ENCODE assay signal across 9 cellular contexts in the genomic region with DNA sequence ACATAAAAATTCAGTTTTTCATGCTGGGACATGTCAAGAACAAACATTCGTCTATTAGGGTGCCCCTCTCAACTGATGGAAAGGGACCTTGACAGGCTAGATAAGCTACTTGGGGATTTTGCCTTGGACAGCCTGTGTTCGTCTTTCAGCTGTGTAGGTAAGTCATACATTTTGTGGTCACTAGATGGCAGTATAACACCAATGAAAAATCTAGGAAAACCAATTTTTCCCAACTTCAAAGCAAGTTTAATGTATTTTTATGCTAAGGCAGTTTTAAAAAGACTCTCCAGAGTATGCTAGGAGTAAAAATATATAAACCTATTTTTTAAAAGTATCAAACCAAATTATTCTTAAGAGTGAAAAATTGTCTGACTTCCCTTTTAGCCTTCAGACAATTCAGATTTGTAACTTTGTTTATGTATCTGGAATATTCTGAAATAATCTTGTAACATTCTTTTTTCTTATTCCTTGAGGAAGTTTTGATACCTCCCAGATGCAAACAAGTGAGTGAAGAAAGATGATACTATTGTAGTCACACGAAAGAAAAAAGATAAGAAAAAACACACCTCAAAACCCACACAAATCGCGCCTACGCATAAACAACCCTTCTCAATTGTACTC.
DNase-seq lines count a peak whose midpoint lies in the region; ATAC-seq, FAIRE-seq and TF ChIP-seq lines count a peak whose summit lies in the region.
"Had no signal": no experiment of that assay in that cellular context is flagged by ENCODE, and none has a peak within 500 bp of the region (broad histone marks: within the 10 kb centered on the region; RNA-seq: fewer than 3 reads in every experiment).

No MANE protein-coding gene starts in this region.

- H3K4me1 ChIP-seq in PC-9 (replicated peaks; ENCODE audit: insufficient read depth) (no peaks in the 10 kb centered on the region), lung (ENCODE audit: control insufficient read depth in 2 of 2, insufficient read depth in 2 of 2, low read length in 2 of 2) (no peaks in the 10 kb centered on the region)

- WGBS in lung, 2 donors: 59 to 61% methylated on average over 6 of the region's 6 CpGs

- TF ChIP-seq CTCF in BJ (IDR thresholded peaks at IDR 0.05; ENCODE audit: insufficient read depth, low read depth, low read length): peak; percentile 46; the same call in 1 of the 2 replicates
- TF ChIP-seq CTCF in PC-9 (conservative IDR thresholded peaks at IDR 0.05): peak; percentile 74
- peak; percentile 54 for TF ChIP-seq CTCF in lung (IDR thresholded peaks at IDR 0.05; ENCODE audit: control extremely low read depth, extremely low read depth)

- intact Hi-C loops in PC-9 (cut with micrococcal nuclease; ENCODE audit: unreplicated experiment): loop anchor here (1.0 to 10.0 kb wide), 4 partner anchors 44 to 1057 kb away; no protein-coding TSS in a partner anchor

- H3F3A ChIP-seq in PC-9 (ENCODE audit: insufficient read depth, low read depth): no peaks in the 10 kb centered on the region

- H3K4me3 ChIP-seq in BJ (ENCODE audit: low read depth, low read length): no peak overlapping the region
- H3K4me3 ChIP-seq in PC-9: no peak overlapping the region
- H3K4me3 ChIP-seq in lung: no peak overlapping the region

- DNase-seq in BJ (ENCODE audit: low read depth): no peak
- no peak for DNase-seq in GM18507 (ENCODE audit: extremely low spot score, insufficient read length, low read depth)
- no peak for DNase-seq in PC-9
- peak; percentile 66 to 73 for DNase-seq in dermis microvascular lymphatic vessel endothelial cell (ENCODE audit: low read depth in 2 of 2)
- DNase-seq in lung (ENCODE audit: low spot score): no peak
- DNase-seq in central memory CD4-positive, alpha-beta T cell: no peak
- no peak for DNase-seq in activated naive CD4-positive, alpha-beta T cell treated with anti-CD3 and anti-CD28 coated beads, Interleukin-2, amount 50 U/mL, for 16 hours

- no peak overlapping the region for H3K4me2 ChIP-seq in PC-9

- H3K9me3 ChIP-seq in PC-9 (ENCODE audit: insufficient read depth, low read depth) (no peaks in the 10 kb centered on the region), lung (ENCODE audit: control insufficient read depth in 2 of 2, insufficient read depth in 1 of 2, low read length in 1 of 2) (no peaks in the 10 kb centered on the region)

- CTCF ChIA-PET in BJ (lab: Yijun Ruan, JAX) (interaction anchor here (0.9 to 1.1 kb wide), 5 partner anchors 10 to 554 kb away, joined by 3 to 5 read pairs (median 4); no protein-coding TSS in a partner anchor), PC-9 (lab: Charles Lee) (interaction anchor here (0.6 to 1.0 kb wide), 2 partner anchors 44 to 56 kb away, joined by 4 to 13 read pairs; no protein-coding TSS in a partner anchor)

- H2AFZ ChIP-seq in PC-9: no peak overlapping the region

- POLR2A ChIA-PET in BJ (lab: Charles Lee) (interaction anchor here (0.7 kb wide), 1 partner anchor 563 kb away, joined by 3 read pairs; no protein-coding TSS in a partner anchor), PC-9 (lab: Charles Lee; ENCODE audit: unreplicated experiment) (no interaction called here)

- H3K27ac ChIP-seq in PC-9 (no peak overlapping the region), lung (ENCODE audit: low read depth in 1 of 2, low read length in 1 of 2) (no peak overlapping the region)

- ATAC-seq in HG03159 (IDR thresholded peaks at IDR 0.05; ENCODE audit: unreplicated experiment) (peak; percentile 60), lung (ENCODE audit: insufficient read depth, low FRiP score) (no peak)
- ATAC-seq: naive thymus-derived CD8-positive, alpha-beta T cell had no signal

- H3K36me3 ChIP-seq in BJ (ENCODE audit: control insufficient read depth, insufficient read depth, low read length): no peaks in the 10 kb centered on the region
- no peaks in the 10 kb centered on the region for H3K36me3 ChIP-seq in PC-9 (ENCODE audit: low read depth)
- no peaks in the 10 kb centered on the region for H3K36me3 ChIP-seq in lung (ENCODE audit: control insufficient read depth in 2 of 2, insufficient read depth in 2 of 2, low read length in 2 of 2)

- H4K20me1 ChIP-seq in PC-9 (ENCODE audit: insufficient read depth): no peaks in the 10 kb centered on the region

- H3K27me3 ChIP-seq in BJ (ENCODE audit: control insufficient read depth, insufficient read depth, low read length): no peaks in the 10 kb centered on the region
- H3K27me3 ChIP-seq in PC-9 (ENCODE audit: insufficient read depth, low read depth): no peaks in the 10 kb centered on the region
- H3K27me3 ChIP-seq in lung (ENCODE audit: control insufficient read depth, insufficient read depth): no peaks in the 10 kb centered on the region

- H3K9me2 ChIP-seq in PC-9 (ENCODE audit: insufficient read depth): no peaks in the 10 kb centered on the region

- H3K79me2 ChIP-seq in PC-9 (ENCODE audit: low read depth): no peaks in the 10 kb centered on the region

- no TSS peak for BruUV-seq in PC-9 (replicated peaks; lab: Mats Ljungman, UMichigan)

- FAIRE-seq in GM18507 (lab: Jason Lieb, UNC): peak; percentile 77

Comparison
In these comparisons a context has a peak if more than half of its experiments do, and no peak if none do; other contexts are left out.
1. DNase-seq: peak in dermis microvascular lymphatic vessel endothelial cell (2 of 2); none in BJ (single experiment), GM18507 (single experiment), PC-9 (0 of 2), lung (single experiment), central memory CD4-positive, alpha-beta T cell (single experiment) and activated naive CD4-positive, alpha-beta T cell treated with anti-CD3 and anti-CD28 coated beads, Interleukin-2, amount 50 U/mL, for 16 hours (single experiment).
2. Peak in every context shown above with its lines, with median percentiles within 50 percentile points of each other: CTCF ChIP-seq.